ENCODE assay signal across 23 cellular contexts in genomic region chr7:112214887-112215286, GRCh38. TPM values are rescaled to one million over a fixed set of nuclear protein-coding genes. Genes with fewer than 3 reads are reported as not detected.
DNase-seq lines count a peak whose midpoint lies in the region; ATAC-seq, FAIRE-seq and TF ChIP-seq lines count a peak whose summit lies in the region.
"Had no signal": no experiment of that assay in that cellular context is flagged by ENCODE, and none has a peak within 500 bp of the region (broad histone marks: within the 10 kb centered on the region; RNA-seq: fewer than 3 reads in every experiment).

No MANE protein-coding gene starts in this region.

- WGBS in A549 (ENCODE audit: missing lambda C conversion rate), result 61% methylated on average over 2 of the region's 2 CpGs
- 82 to 89% (median 83%) methylated on average over 2 of the region's 2 CpGs for WGBS in stomach, 5 donors

- H3K36me3 ChIP-seq in stomach, result no peaks in the 10 kb centered on the region

- TF ChIP-seq EP300 in A549 (IDR thresholded peaks at IDR 0.05) (no peak), stomach (IDR thresholded peaks at IDR 0.05) (no peak)

- ATAC-seq in A549, result peak; percentile 39 to 62; a peak in 3 of 6 replicates
- ATAC-seq in HG03442 (IDR thresholded peaks at IDR 0.05; ENCODE audit: unreplicated experiment), result no peak

- H3K27me3 ChIP-seq in stomach, result no peaks in the 10 kb centered on the region
- H3K27me3 ChIP-seq: BLaER1 had no signal

- DNase-seq in A549 (ENCODE audit: low read depth in 1 of 2, low spot score in 1 of 2) (no peak), LNCaP clone FGC (ENCODE audit: low read depth) (no peak), SK-MEL-5 (ENCODE audit: low read depth, low spot score) (peak; percentile 44), epithelial cell of proximal tubule (ENCODE audit: low read depth) (no peak), SKM-1 treated with dmso at 0.1 percent for 144 hours (lab: John Stamatoyannopoulos, UW; ENCODE audit: unreplicated experiment) (no peak), stomach (no peak)
- DNase-seq in stimulated activated CD4-positive, alpha-beta T cell treated with anti-CD3 and anti-CD28 coated beads, Interleukin-12 subunit alpha, Interleukin-12 subunit beta, amount 100 ng/mL, for 4 hours, result no peak
- DNase-seq: CD4-positive, alpha-beta memory T cell; DMS79; IMR-90; Karpas-422; MM.1S; NCI-H1092 treated with DMSO at 0.1 percent for 48 hours; NCI-H146; NCI-H2029 treated with DMSO at 0.1 percent for 48 hours; PC-9; Right ventricle myocardium superior; T-helper 1 cell had no signal

- FAIRE-seq in A549 (lab: Jason Lieb, UNC), result no peak
- FAIRE-seq: A204.1 had no signal

- no peak for TF ChIP-seq POLR2A in A549 (IDR thresholded peaks at IDR 0.05; ENCODE audit: low read length)
- no peak for TF ChIP-seq POLR2A in stomach (IDR thresholded peaks at IDR 0.05)

- TF ChIP-seq RAD21 in A549 (conservative IDR thresholded peaks at IDR 0.05 in 1 of 2, IDR thresholded peaks at IDR 0.05 in 1 of 2), result no peak

- H3K4me3 ChIP-seq in A549 (no peak overlapping the region), LNCaP clone FGC (ENCODE audit: low read depth, low read length) (no peak overlapping the region), epithelial cell of proximal tubule (ENCODE audit: low read depth, low read length) (no peak overlapping the region), stomach (no peak overlapping the region)
- H3K4me3 ChIP-seq: BLaER1, PC-9, SK-N-MC had no signal

- no peak overlapping the region for H3K4me2 ChIP-seq in A549
- H3K4me2 ChIP-seq: BLaER1, PC-9 had no signal

- H3K4me1 ChIP-seq in A549 (peaks cover 27% of the 10 kb centered on the region), stomach (peaks cover 0 to 31% (median 18%) of the 10 kb centered on the region in 4 donors)
- H3K4me1 ChIP-seq: BLaER1 had no signal

- H3K27ac ChIP-seq in A549, result no peak overlapping the region
- H3K27ac ChIP-seq in stomach, result no peak overlapping the region
- H3K27ac ChIP-seq: BLaER1, HL-60, PC-9, SK-N-MC had no signal

- POLR2A ChIA-PET in A549 (lab: Yijun Ruan, JAX), result no interaction called here

- no peak; the same call in 2 of the 3 replicates for TF ChIP-seq CTCF in A549 (IDR thresholded peaks at IDR 0.05)
- peak; percentile 22; the same call in 1 of the 2 replicates for TF ChIP-seq CTCF in LNCaP clone FGC (IDR thresholded peaks at IDR 0.05; ENCODE audit: control insufficient read depth, extremely low read depth, insufficient read depth)
- peak; percentile 11 for TF ChIP-seq CTCF in epithelial cell of proximal tubule (conservative IDR thresholded peaks at IDR 0.05; ENCODE audit: low read depth, low read length)
- no peak for TF ChIP-seq CTCF in stomach (IDR thresholded peaks at IDR 0.05)

- no peaks in the 10 kb centered on the region for H3K9me3 ChIP-seq in A549
- H3K9me3 ChIP-seq in stomach, result no peaks in the 10 kb centered on the region

- in situ Hi-C loops in SK-MEL-5 (cut with HindIII; ENCODE audit: low pct_unique_long_range_greater_than_20kb, low sequenced_read_pairs), result no loop called here

- CTCF ChIA-PET in A549 (lab: Yijun Ruan, JAX), result interaction anchor here (1.1 to 1.6 kb wide), 3 partner anchors 11 to 123 kb away, joined by 3 to 5 read pairs (median 3); no protein-coding TSS in a partner anchor

- intact Hi-C loops in stomach (cut with DNase I; ENCODE audit: low total_unique reads), result no loop called here

TF ChIP-seq in A549, 52 proteins besides CTCF, POLR2A, EP300 and RAD21:
- TF ChIP-seq SMC3 (IDR thresholded peaks at IDR 0.05) (no peak), TP53 (CRISPR knock-in tag; IDR thresholded peaks at IDR 0.05) (no peak), RARB (CRISPR knock-in tag; IDR thresholded peaks at IDR 0.05) (no peak), HOXB5 (CRISPR knock-in tag; IDR thresholded peaks at IDR 0.05) (no peak), SREBF2 (IDR thresholded peaks at IDR 0.05) (no peak), NR3C1 (IDR thresholded peaks at IDR 0.05) (no peak), ZNF302 (CRISPR knock-in tag; IDR thresholded peaks at IDR 0.05) (no peak), MYC (IDR thresholded peaks at IDR 0.05; ENCODE audit: borderline replicate concordance, low read length) (no peak)

RNA-seq across cellular contexts. Expression of gene ZNF277, which starts 8.4 kb away (rescaled TPM):
- 25.8 and 31.9 TPM in 2 replicates for polyA plus RNA-seq in A549 (2011; rRNA removed)
- polyA plus RNA-seq in A549 (2012; cell fraction: cytosol; rRNA removed), result 5.0 and 5.7 TPM in 2 replicates
- 1.7 and 3.4 TPM in 2 replicates for polyA plus RNA-seq in A549 (2012; cell fraction: nucleus; rRNA removed)
- polyA plus RNA-seq in A549 (2017; fragmentation: RNase III; extraction: RNeasy Plus Mini Kit Qiagen cat#74134 plus additional on column Dnase treatment), result 18.5 to 23.4 TPM (median 22.5 TPM) in 3 replicates
- 12.8 and 21.0 TPM in 2 replicates for polyA minus RNA-seq in A549 (2011; rRNA and poly(A)+ RNA removed)
- total RNA-seq in SK-MEL-5 (2014; rRNA removed; shearing (Covaris generic)), result 62.7 and 67.4 TPM in 2 replicates
- 21.9 and 25.0 TPM in 2 replicates for polyA plus RNA-seq in SK-MEL-5 (2015; cell fraction: cytosol; rRNA removed)
- 15.9 and 16.9 TPM in 2 replicates for polyA plus RNA-seq in SK-MEL-5 (2015; cell fraction: nucleus; rRNA removed)
- 17.3 and 19.0 TPM in 2 replicates for total RNA-seq in epithelial cell of proximal tubule
- total RNA-seq in stomach, result 10 to 100 TPM in 4 of 5 donors, 1 to 10 TPM in 1; 9.9 to 75.0 (median 28.7) TPM
- polyA plus RNA-seq in stomach, result 10 to 100 TPM; 16.0 to 39.0 (median 22.3) TPM

RNA-seq across cellular contexts. Expression of gene DOCK4, which starts 8.7 kb away (rescaled TPM):
- polyA plus RNA-seq in A549 (2011; rRNA removed), result 13.6 and 15.7 TPM in 2 replicates
- 4.8 and 5.8 TPM in 2 replicates for polyA plus RNA-seq in A549 (2012; cell fraction: cytosol; rRNA removed)
- 11.1 and 13.1 TPM in 2 replicates for polyA plus RNA-seq in A549 (2012; cell fraction: nucleus; rRNA removed)
- 12.4 to 15.9 TPM (median 13.7 TPM) in 3 replicates for polyA plus RNA-seq in A549 (2017; fragmentation: RNase III; extraction: RNeasy Plus Mini Kit Qiagen cat#74134 plus additional on column Dnase treatment)
- polyA minus RNA-seq in A549 (2011; rRNA and poly(A)+ RNA removed), result 24.5 and 35.2 TPM in 2 replicates
- total RNA-seq in SK-MEL-5 (2014; rRNA removed; shearing (Covaris generic)), result 12.7 and 17.9 TPM in 2 replicates
- 22.8 and 34.2 TPM in 2 replicates for polyA plus RNA-seq in SK-MEL-5 (2015; cell fraction: cytosol; rRNA removed)
- 47.4 and 72.5 TPM in 2 replicates for polyA plus RNA-seq in SK-MEL-5 (2015; cell fraction: nucleus; rRNA removed)
- total RNA-seq in epithelial cell of proximal tubule, result 10.0 and 10.6 TPM in 2 replicates
- total RNA-seq in stomach, result 10 to 100 TPM; 14.0 to 54.9 (median 19.6) TPM
- 1 to 10 TPM; 1.1 to 1.8 (median 1.5) TPM for polyA plus RNA-seq in stomach

Comparison
In these comparisons a context has a peak if more than half of its experiments do, and no peak if none do; other contexts are left out.
1. CTCF ChIP-seq: peak in LNCaP clone FGC (single experiment) and epithelial cell of proximal tubule (single experiment); none in A549 (single experiment) and stomach (0 of 7).